1 cellular context compared by ENCODE assay signal in genomic region chr9:72465602-72466001, GRCh38.
TF ChIP-seq lines count a peak whose summit lies in the region.

No MANE protein-coding gene starts in this region.

TF ChIP-seq in GM12878, 131 proteins besides CTCF, POLR2A, EP300 and RAD21:
- TF ChIP-seq ZNF592 (IDR thresholded peaks at IDR 0.05), result no peak
- no peak for TF ChIP-seq RBBP5 (conservative IDR thresholded peaks at IDR 0.05)
- no peak for TF ChIP-seq POU2F2 (IDR thresholded peaks at IDR 0.05; ENCODE audit: borderline replicate concordance, low read depth, low read length)
- TF ChIP-seq SIN3A (IDR thresholded peaks at IDR 0.05; ENCODE audit: low read depth, low read length), result no peak
- TF ChIP-seq ATF3 (IDR thresholded peaks at IDR 0.05; ENCODE audit: borderline replicate concordance, extremely low read depth, low read depth, low read length), result no peak
- no peak for TF ChIP-seq FOXK2 (IDR thresholded peaks at IDR 0.05)
- TF ChIP-seq SIX5 (IDR thresholded peaks at IDR 0.05; ENCODE audit: low read depth, low read length, severe bottlenecking), result no peak
- no peak for TF ChIP-seq HDAC6 (IDR thresholded peaks at IDR 0.05; ENCODE audit: unreplicated experiment)
- no peak for TF ChIP-seq USF1 (IDR thresholded peaks at IDR 0.05; ENCODE audit: borderline replicate concordance, extremely low read length, insufficient read depth, low read depth, low read length)
- no peak for TF ChIP-seq YY1 (IDR thresholded peaks at IDR 0.05; ENCODE audit: low read depth, low read length)
- TF ChIP-seq CHD1 (IDR thresholded peaks at IDR 0.05; ENCODE audit: low read depth, low read length), result no peak
- TF ChIP-seq ZZZ3 (IDR thresholded peaks at IDR 0.05; ENCODE audit: control insufficient read depth, insufficient read length, low read depth), result no peak
- TF ChIP-seq WRNIP1 (IDR thresholded peaks at IDR 0.05; ENCODE audit: borderline replicate concordance, low read depth, low read length), result no peak
TF ChIP-seq in GM12878: peak in this region for 0.
